In the genomic region with DNA sequence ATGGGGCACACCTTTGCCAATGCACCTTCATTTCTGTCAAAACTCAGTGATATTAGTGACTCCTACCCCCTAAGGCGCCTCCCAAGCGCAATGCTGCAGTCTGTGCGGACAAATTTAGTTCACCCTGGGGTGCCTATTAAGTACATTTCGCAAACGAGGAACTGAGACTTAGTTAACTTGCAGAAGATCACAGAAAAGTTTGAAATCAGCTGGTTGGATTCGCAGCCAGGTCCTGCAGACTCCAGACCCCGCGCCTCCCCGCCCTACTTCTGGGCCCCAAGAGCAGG, we compare ENCODE assay signal across 1 cellular context.
TF ChIP-seq lines count a peak whose summit lies in the region.

No MANE protein-coding gene starts in this region.

TF ChIP-seq in SK-N-SH, 30 proteins besides CTCF, POLR2A, EP300 and RAD21 (continued from another document):
- TF ChIP-seq, protein P1, sequence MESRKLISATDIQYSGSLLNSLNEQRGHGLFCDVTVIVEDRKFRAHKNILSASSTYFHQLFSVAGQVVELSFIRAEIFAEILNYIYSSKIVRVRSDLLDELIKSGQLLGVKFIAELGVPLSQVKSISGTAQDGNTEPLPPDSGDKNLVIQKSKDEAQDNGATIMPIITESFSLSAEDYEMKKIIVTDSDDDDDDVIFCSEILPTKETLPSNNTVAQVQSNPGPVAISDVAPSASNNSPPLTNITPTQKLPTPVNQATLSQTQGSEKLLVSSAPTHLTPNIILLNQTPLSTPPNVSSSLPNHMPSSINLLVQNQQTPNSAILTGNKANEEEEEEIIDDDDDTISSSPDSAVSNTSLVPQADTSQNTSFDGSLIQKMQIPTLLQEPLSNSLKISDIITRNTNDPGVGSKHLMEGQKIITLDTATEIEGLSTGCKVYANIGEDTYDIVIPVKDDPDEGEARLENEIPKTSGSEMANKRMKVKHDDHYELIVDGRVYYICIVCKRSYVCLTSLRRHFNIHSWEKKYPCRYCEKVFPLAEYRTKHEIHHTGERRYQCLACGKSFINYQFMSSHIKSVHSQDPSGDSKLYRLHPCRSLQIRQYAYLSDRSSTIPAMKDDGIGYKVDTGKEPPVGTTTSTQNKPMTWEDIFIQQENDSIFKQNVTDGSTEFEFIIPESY (IDR thresholded peaks at IDR 0.05; ENCODE audit: borderline replicate concordance, low read depth): no peak
- TF ChIP-seq, protein P2, sequence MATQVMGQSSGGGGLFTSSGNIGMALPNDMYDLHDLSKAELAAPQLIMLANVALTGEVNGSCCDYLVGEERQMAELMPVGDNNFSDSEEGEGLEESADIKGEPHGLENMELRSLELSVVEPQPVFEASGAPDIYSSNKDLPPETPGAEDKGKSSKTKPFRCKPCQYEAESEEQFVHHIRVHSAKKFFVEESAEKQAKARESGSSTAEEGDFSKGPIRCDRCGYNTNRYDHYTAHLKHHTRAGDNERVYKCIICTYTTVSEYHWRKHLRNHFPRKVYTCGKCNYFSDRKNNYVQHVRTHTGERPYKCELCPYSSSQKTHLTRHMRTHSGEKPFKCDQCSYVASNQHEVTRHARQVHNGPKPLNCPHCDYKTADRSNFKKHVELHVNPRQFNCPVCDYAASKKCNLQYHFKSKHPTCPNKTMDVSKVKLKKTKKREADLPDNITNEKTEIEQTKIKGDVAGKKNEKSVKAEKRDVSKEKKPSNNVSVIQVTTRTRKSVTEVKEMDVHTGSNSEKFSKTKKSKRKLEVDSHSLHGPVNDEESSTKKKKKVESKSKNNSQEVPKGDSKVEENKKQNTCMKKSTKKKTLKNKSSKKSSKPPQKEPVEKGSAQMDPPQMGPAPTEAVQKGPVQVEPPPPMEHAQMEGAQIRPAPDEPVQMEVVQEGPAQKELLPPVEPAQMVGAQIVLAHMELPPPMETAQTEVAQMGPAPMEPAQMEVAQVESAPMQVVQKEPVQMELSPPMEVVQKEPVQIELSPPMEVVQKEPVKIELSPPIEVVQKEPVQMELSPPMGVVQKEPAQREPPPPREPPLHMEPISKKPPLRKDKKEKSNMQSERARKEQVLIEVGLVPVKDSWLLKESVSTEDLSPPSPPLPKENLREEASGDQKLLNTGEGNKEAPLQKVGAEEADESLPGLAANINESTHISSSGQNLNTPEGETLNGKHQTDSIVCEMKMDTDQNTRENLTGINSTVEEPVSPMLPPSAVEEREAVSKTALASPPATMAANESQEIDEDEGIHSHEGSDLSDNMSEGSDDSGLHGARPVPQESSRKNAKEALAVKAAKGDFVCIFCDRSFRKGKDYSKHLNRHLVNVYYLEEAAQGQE (IDR thresholded peaks at IDR 0.05; ENCODE audit: low read depth, low read length): no peak
- TF ChIP-seq, protein P3, sequence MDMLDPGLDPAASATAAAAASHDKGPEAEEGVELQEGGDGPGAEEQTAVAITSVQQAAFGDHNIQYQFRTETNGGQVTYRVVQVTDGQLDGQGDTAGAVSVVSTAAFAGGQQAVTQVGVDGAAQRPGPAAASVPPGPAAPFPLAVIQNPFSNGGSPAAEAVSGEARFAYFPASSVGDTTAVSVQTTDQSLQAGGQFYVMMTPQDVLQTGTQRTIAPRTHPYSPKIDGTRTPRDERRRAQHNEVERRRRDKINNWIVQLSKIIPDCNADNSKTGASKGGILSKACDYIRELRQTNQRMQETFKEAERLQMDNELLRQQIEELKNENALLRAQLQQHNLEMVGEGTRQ (IDR thresholded peaks at IDR 0.05; ENCODE audit: borderline replicate concordance, low read depth, low read length): no peak
- no peak for TF ChIP-seq POLR2AphosphoS5 (IDR thresholded peaks at IDR 0.05; ENCODE audit: low read depth, low read length)
- TF ChIP-seq ELF1 (IDR thresholded peaks at IDR 0.05): no peak
- no peak for TF ChIP-seq MEF2A (IDR thresholded peaks at IDR 0.05; ENCODE audit: borderline replicate concordance, low read depth)
- TF ChIP-seq, protein P4, sequence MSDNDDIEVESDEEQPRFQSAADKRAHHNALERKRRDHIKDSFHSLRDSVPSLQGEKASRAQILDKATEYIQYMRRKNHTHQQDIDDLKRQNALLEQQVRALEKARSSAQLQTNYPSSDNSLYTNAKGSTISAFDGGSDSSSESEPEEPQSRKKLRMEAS (IDR thresholded peaks at IDR 0.05; ENCODE audit: low read depth): no peak
- no peak for TF ChIP-seq TCF12 (IDR thresholded peaks at IDR 0.05)
